Comparison of ENCODE assay signal across 7 cellular contexts in the genomic region with DNA sequence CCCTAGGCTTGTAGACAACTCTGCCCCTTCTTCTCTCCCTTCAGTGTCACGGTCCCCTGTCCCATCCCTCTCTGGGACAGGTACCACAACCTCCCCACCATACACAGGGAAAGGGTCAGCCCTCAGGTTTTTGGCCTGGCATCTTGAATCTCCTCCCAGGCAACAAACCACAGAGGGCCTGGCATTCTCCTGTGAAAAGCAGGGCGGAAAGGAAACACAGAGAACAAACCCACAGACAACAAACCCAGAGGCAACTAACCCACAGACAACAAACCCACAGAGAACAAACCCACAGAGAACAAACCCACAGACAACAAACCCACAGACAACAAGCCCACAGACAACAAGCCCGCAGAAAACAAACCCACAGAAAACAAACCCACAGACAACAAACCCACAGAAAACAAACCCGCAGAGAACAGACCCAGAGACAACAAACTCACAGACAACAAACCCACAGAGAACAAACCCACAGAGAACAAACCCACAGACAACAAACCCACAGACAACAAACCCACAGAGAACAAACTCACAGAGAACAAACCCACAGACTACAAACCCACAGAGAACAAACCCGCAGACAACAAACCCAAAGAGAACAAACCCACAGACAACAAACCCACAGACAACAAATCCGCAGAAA.
DNase-seq lines count a peak whose midpoint lies in the region; ATAC-seq, FAIRE-seq and TF ChIP-seq lines count a peak whose summit lies in the region.
"Not testable (repeated sequence)": the region's sequence is repeated elsewhere in the genome, so short reads cannot be mapped to it uniquely, and the experiment has no call there.

No MANE protein-coding gene starts in this region.

- FAIRE-seq in K562 (lab: Jason Lieb, UNC): not testable (repeated sequence)

- not testable (repeated sequence) for H3K27ac ChIP-seq in K562 (ENCODE audit: extremely low read depth, low read depth, low read length)

- intact Hi-C loops in activated B cell treated with CpG ODN at 0.5 μM for 24 hours (cut with micrococcal nuclease); K562 (cut with micrococcal nuclease): not testable (repeated sequence)

- not testable (repeated sequence) for H4K20me1 ChIP-seq in K562 (replicated peaks; ENCODE audit: control insufficient read depth, insufficient read depth, low read length)

- peak overlapping the region; percentile 56 for H3K27ac Mint-ChIP-seq in activated B cell treated with CpG ODN at 0.5 μM for 24 hours

- not testable (repeated sequence) for H3K27me3 ChIP-seq in K562 (ENCODE audit: control insufficient read depth in 2 of 2, insufficient read depth in 2 of 2, low read length in 2 of 2)

- H3K9ac ChIP-seq in K562 (ENCODE audit: insufficient read depth in 1 of 2, low read depth in 2 of 2, low read length in 2 of 2): not testable (repeated sequence)

- TF ChIP-seq RAD21 in K562 (CRISPR knock-in tag; conservative IDR thresholded peaks at IDR 0.05 in 1 of 2, IDR thresholded peaks at IDR 0.05 in 1 of 2): not testable (repeated sequence)

- not testable (repeated sequence) for TF ChIP-seq CTCF in GM12865 (IDR thresholded peaks at IDR 0.05; ENCODE audit: insufficient read depth, low read depth, low read length, missing control alignments); activated B cell treated with CpG ODN at 0.5 μM for 24 hours (IDR thresholded peaks at IDR 0.05); K562 (IDR thresholded peaks at IDR 0.05 in 2 of 3, conservative IDR thresholded peaks at IDR 0.05 in 1 of 3; ENCODE audit: insufficient read depth in 2 of 3, low read depth in 1 of 3, low read length in 3 of 3)

- not testable (repeated sequence) for H3K36me3 Mint-ChIP-seq in activated B cell treated with CpG ODN at 0.5 μM for 24 hours (ENCODE audit: low read depth)

- not testable (repeated sequence) for ATAC-seq in activated B cell treated with CpG ODN at 0.5 μM for 24 hours (ENCODE audit: low read depth); K562

- TF ChIP-seq POLR2A in K562 (conservative IDR thresholded peaks at IDR 0.05): not testable (repeated sequence)

- not testable (repeated sequence) for H3K9me3 ChIP-seq in K562 (replicated peaks; ENCODE audit: control insufficient read depth, insufficient read depth, low read depth, low read length)

- H3K4me3 Mint-ChIP-seq in activated B cell treated with CpG ODN at 0.5 μM for 24 hours: not testable (repeated sequence)

- POLR2A ChIA-PET in activated B cell treated with CpG ODN at 0.5 μM for 24 hours (lab: Charles Lee); K562 (lab: Yijun Ruan, JAX): not testable (repeated sequence)

- H3K9me3 Mint-ChIP-seq in activated B cell treated with CpG ODN at 0.5 μM for 24 hours: not testable (repeated sequence)

- not testable (repeated sequence) for H3K4me1 ChIP-seq in K562 (replicated peaks in 1 of 2; ENCODE audit: control insufficient read depth in 2 of 2, insufficient read depth in 2 of 2, low read length in 2 of 2)

- H3K27me3 Mint-ChIP-seq in activated B cell treated with CpG ODN at 0.5 μM for 24 hours: not testable (repeated sequence)

- in situ Hi-C loops in K562 (cut with MboI): not testable (repeated sequence)

- not testable (repeated sequence) for H3K79me2 ChIP-seq in K562 (ENCODE audit: control insufficient read depth, insufficient read depth, low read length)

- not testable (repeated sequence) for H3K36me3 ChIP-seq in K562 (ENCODE audit: control insufficient read depth, insufficient read depth, low read length)

- CTCF ChIA-PET in activated B cell treated with CpG ODN at 0.5 μM for 24 hours (lab: Charles Lee); K562 (lab: Yijun Ruan, JAX; ENCODE audit: low intra/inter-chr PET ratio): not testable (repeated sequence)

- not testable (repeated sequence) for H3K4me3 ChIP-seq in GM12865 (ENCODE audit: low read depth, low read length); K562

- H3K9me1 ChIP-seq in K562 (ENCODE audit: control insufficient read depth, insufficient read depth, low read length): not testable (repeated sequence)

- TF ChIP-seq EP300 in K562 (IDR thresholded peaks at IDR 0.05; ENCODE audit: low read length): not testable (repeated sequence)

- not testable (repeated sequence) for H3K4me1 Mint-ChIP-seq in activated B cell treated with CpG ODN at 0.5 μM for 24 hours

- not testable (repeated sequence) for H3K4me2 ChIP-seq in K562 (ENCODE audit: insufficient read depth, low read length)

- peak; percentile 0 for DNase-seq in GM12865 (ENCODE audit: low read depth)
- DNase-seq in activated B cell treated with CpG ODN at 0.5 μM for 24 hours; K562 (ENCODE audit: extremely low read depth in 1 of 4, low spot score in 3 of 4): not testable (repeated sequence)
- peak; percentile 49 for DNase-seq in activated CD8-positive, alpha-beta memory T cell treated with anti-CD3 and anti-CD28 coated beads, Interleukin-2, amount 50 U/mL, for 48 hours
- DNase-seq in activated gamma-delta T cell treated with Interleukin-2 at 50 U/mL for 16 hours: peak; percentile 5
- DNase-seq in glomerular visceral epithelial cell (ENCODE audit: extremely low spot score): peak; percentile 0
- DNase-seq in stimulated activated CD8-positive, alpha-beta memory T cell treated with anti-CD3 and anti-CD28 coated beads, Interleukin-12 subunit alpha, Interleukin-12 subunit beta, amount 100 ng/mL, for 4 hours (ENCODE audit: low read depth): peak; percentile 0

- H2AFZ ChIP-seq in K562 (ENCODE audit: low read depth, low read length): not testable (repeated sequence)

- not testable (repeated sequence) for BruUV-seq in K562 (replicated peaks; lab: Mats Ljungman, UMichigan)

- WGBS in K562 (ENCODE audit: insufficient coverage, low coverage, missing lambda C conversion rate): 6% methylated on average over 5 of the region's 6 CpGs

TF ChIP-seq in K562, 482 proteins besides CTCF, POLR2A, EP300 and RAD21:
- peak in 1 of 2 experiments; percentile 18; a peak in 1 of 4 replicates for TF ChIP-seq HDAC1 (IDR thresholded peaks at IDR 0.05)
- peak; percentile 59; the same call in 1 of the 2 replicates for TF ChIP-seq SMAD4 (CRISPR knock-in tag; conservative IDR thresholded peaks at IDR 0.05)
